In genomic region chr20:33262658-33263065, GRCh38 we compare ENCODE assay signal across 8 cellular contexts. TPM values are rescaled to one million over a fixed set of nuclear protein-coding genes. Genes with fewer than 3 reads are reported as not detected.
DNase-seq lines count a peak whose midpoint lies in the region; ATAC-seq and TF ChIP-seq lines count a peak whose summit lies in the region.

No MANE protein-coding gene starts in this region.

- CTCF ChIA-PET in BJ (lab: Yijun Ruan, JAX), result interaction anchor here (0.7 to 1.5 kb wide), 8 partner anchors 9 to 37 kb away, joined by 3 to 9 read pairs (median 4); no protein-coding TSS in a partner anchor

- TF ChIP-seq CTCF in BJ (IDR thresholded peaks at IDR 0.05; ENCODE audit: insufficient read depth, low read depth, low read length) (peak; percentile 64), GM20000 (IDR thresholded peaks at IDR 0.05; ENCODE audit: extremely low read depth, missing control alignments) (peak; percentile 16)

- POLR2A ChIA-PET in BJ (lab: Charles Lee), result interaction anchor here (0.5 kb wide), 1 partner anchor 157 kb away, joined by 3 read pairs; no protein-coding TSS in a partner anchor

- no peaks in the 10 kb centered on the region for H3K36me3 ChIP-seq in BJ (ENCODE audit: control insufficient read depth, insufficient read depth, low read length)

- H3K4me3 ChIP-seq in BJ (ENCODE audit: low read depth, low read length), result no peak overlapping the region

- H3K27me3 ChIP-seq in BJ (ENCODE audit: control insufficient read depth, insufficient read depth, low read length), result no peaks in the 10 kb centered on the region; the same call in 1 of the 2 replicates

- no peak for ATAC-seq in HG03039 (IDR thresholded peaks at IDR 0.05; ENCODE audit: unreplicated experiment)
- no peak for ATAC-seq in GM18907 (IDR thresholded peaks at IDR 0.05; ENCODE audit: unreplicated experiment)
- no peak for ATAC-seq in HG02588 (IDR thresholded peaks at IDR 0.05; ENCODE audit: unreplicated experiment)

- DNase-seq in BJ (ENCODE audit: low read depth) (peak; percentile 1), GM20000 (ENCODE audit: low spot score) (no peak), NCI-H524 treated with DMSO at 0.1 percent for 48 hours (lab: John Stamatoyannopoulos, UW) (peak; percentile 52), astrocyte of the hippocampus (ENCODE audit: low read depth, low spot score) (peak; percentile 72), kidney tubule cell (ENCODE audit: low spot score) (peak; percentile 68)

RNA-seq across cellular contexts. Expression of gene BPIFB1, which starts 20.4 kb away (rescaled TPM):
- not detected in 2 replicates for polyA plus RNA-seq in BJ (2011; rRNA removed)
- polyA minus RNA-seq in BJ (2011; rRNA and poly(A)+ RNA removed), result not detected in 2 replicates

RNA-seq across cellular contexts. Expression of gene BPIFA1, which starts 26.9 kb away (rescaled TPM):
- polyA plus RNA-seq in BJ (2011; rRNA removed), result not detected in 2 replicates
- polyA minus RNA-seq in BJ (2011; rRNA and poly(A)+ RNA removed), result not detected in 2 replicates

RNA-seq across cellular contexts. Expression of gene BPIFA3, which starts 45.5 kb away (rescaled TPM):
- not detected in 2 replicates for polyA plus RNA-seq in BJ (2011; rRNA removed)
- polyA minus RNA-seq in BJ (2011; rRNA and poly(A)+ RNA removed), result not detected in 2 replicates
